24 cellular contexts compared by ENCODE assay signal in the genomic region with DNA sequence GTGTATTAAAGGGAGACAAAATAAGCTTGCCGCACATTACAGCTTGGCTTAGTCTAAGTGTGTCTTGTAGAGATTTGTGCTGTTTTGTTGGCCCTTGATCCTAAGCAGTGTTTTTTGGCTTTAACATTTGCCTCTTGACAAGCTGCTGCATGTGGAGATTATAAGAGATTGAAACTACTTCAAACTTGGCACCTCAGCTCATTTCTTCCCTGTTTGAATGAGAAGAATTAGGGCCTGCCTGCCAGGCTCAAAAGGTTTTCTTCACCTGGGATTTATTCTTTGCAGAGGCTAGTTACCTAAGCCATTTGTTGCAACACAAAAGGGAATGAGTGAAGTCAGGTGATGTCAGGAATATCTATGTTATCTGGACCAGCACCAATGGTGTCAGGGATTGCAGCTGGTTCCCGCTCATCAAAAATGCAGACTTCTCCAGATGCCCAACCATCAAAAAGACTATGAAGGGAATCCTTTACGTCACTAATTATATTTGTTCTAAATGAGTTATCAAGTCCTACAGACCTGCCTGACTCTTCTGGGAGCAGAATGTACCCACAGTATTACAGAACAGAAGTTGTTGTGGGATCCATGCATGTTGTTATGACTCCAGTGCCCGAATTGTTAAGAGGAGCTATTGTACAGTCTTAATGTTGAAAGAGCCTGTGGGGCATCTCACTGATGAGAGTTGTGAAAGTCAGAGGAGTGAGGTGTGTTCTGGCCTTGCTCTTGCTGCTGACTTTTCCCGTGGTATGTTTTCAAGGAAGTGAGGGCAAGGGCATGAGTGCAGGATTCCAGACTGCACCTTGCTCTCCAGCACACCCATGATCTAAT. TPM values are rescaled to one million over a fixed set of nuclear protein-coding genes. Genes with fewer than 3 reads are reported as not detected.
"Had no signal": no experiment of that assay in that cellular context is flagged by ENCODE, and none has a peak within 500 bp of the region (broad histone marks: within the 10 kb centered on the region; RNA-seq: fewer than 3 reads in every experiment).

No MANE protein-coding gene starts in this region.

- H3K27ac ChIP-seq: adrenal gland, neutrophil, thyroid gland had no signal

- FAIRE-seq: endothelial cell of umbilical vein, TTC549, urothelium cell line had no signal

- H3K27me3 ChIP-seq: adrenal gland, neutrophil, thyroid gland had no signal

- H3K36me3 ChIP-seq: adrenal gland, neutrophil, thyroid gland had no signal

- H3K4me1 ChIP-seq: adrenal gland, thyroid gland had no signal

- H3K9me3 ChIP-seq: adrenal gland, neutrophil, thyroid gland had no signal

- H3K4me3 ChIP-seq: adrenal gland, thyroid gland had no signal

- DNase-seq: activated CD4-positive, alpha-beta T cell treated with anti-CD3 and anti-CD28 coated beads for 36 hours; activated CD4-positive, alpha-beta T cell treated with anti-CD3 and anti-CD28 coated beads, Interleukin-2, amount 50 U/mL, for 48 hours; activated gamma-delta T cell treated with Interleukin-2 at 50 U/mL for 16 hours; adrenal gland; dermis blood vessel endothelial cell; effector memory CD4-positive, alpha-beta T cell; foreskin melanocyte; head of caudate nucleus; kidney glomerular epithelial cell; posterior cingulate gyrus; retina; stimulated activated CD4-positive, alpha-beta T cell treated with anti-CD3 and anti-CD28 coated beads, Interleukin-12 subunit alpha, Interleukin-12 subunit beta, amount 100 ng/mL, for 4 hours; stimulated activated CD4-positive, alpha-beta T cell treated with anti-CD3 and anti-CD28 coated beads, Interleukin-1b, Interleukin-23, amount 100 ng/mL, for 48 hours; stimulated activated CD8-positive, alpha-beta memory T cell treated with anti-CD3 and anti-CD28 coated beads, Interleukin-4, amount 100 ng/mL, for 48 hours; stimulated activated naive CD4-positive, alpha-beta T cell had no signal

- ATAC-seq: activated CD4-positive, alpha-beta T cell treated with anti-CD3 and anti-CD28 coated beads for 36 hours; activated naive CD4-positive, alpha-beta T cell treated with anti-CD3 and anti-CD28 coated beads, Interleukin-2, amount 50 U/mL, for 72 hours; natural killer cell treated with Interleukin-12 subunit alpha and Interleukin-12 subunit beta and Interleukin-15 and Interleukin-18, amount 100 ng/mL, for 72 hours had no signal

RNA-seq across cellular contexts. Expression of a gene that starts 31.0 kb away (rescaled TPM):
- total RNA-seq: activated CD4-positive, alpha-beta T cell treated with anti-CD3 and anti-CD28 coated beads for 36 hours; activated naive CD4-positive, alpha-beta T cell treated with anti-CD3 and anti-CD28 coated beads, Interleukin-2, amount 50 U/mL, for 72 hours; cardiac septum; endothelial cell of umbilical vein; mesenteric fat pad; natural killer cell treated with Interleukin-12 subunit alpha and Interleukin-12 subunit beta and Interleukin-15 and Interleukin-18, amount 100 ng/mL, for 72 hours; thyroid gland had no signal
- polyA plus RNA-seq: adrenal gland, endothelial cell of umbilical vein had no signal
